Comparison of ENCODE assay signal across 8 cellular contexts in genomic region chr1:181018901-181019681, GRCh38. TPM values are rescaled to one million over a fixed set of nuclear protein-coding genes. Genes with fewer than 3 reads are reported as not detected.
DNase-seq lines count a peak whose midpoint lies in the region; ATAC-seq, FAIRE-seq and TF ChIP-seq lines count a peak whose summit lies in the region.

No MANE protein-coding gene starts in this region.

- no peak for TF ChIP-seq CTCF in chondrocyte (IDR thresholded peaks at IDR 0.05)

- H3K36me3 Mint-ChIP-seq in activated naive CD4-positive, alpha-beta T cell treated with anti-CD3 and anti-CD28 coated beads, Interleukin-2, amount 10 ng/mL, durations not matched to agents 7 days and 5 days: peaks cover 23% of the 10 kb centered on the region
- H3K36me3 Mint-ChIP-seq in chondrocyte (ENCODE audit: low read depth): peaks cover 2% of the 10 kb centered on the region
- H3K36me3 Mint-ChIP-seq in stimulated activated effector memory CD8-positive, alpha-beta T cell treated with anti-CD3 and anti-CD28 coated beads, Interleukin-12 subunit alpha, Interleukin-12 subunit beta, amount 100 ng/mL, for 72 hours: peaks cover 59% of the 10 kb centered on the region

- H3K27ac Mint-ChIP-seq in activated naive CD4-positive, alpha-beta T cell treated with anti-CD3 and anti-CD28 coated beads, Interleukin-2, amount 10 ng/mL, durations not matched to agents 7 days and 5 days: no peak overlapping the region
- H3K27ac Mint-ChIP-seq in chondrocyte (ENCODE audit: unreplicated experiment): peak overlapping the region; percentile 9
- H3K27ac Mint-ChIP-seq in stimulated activated effector memory CD8-positive, alpha-beta T cell treated with anti-CD3 and anti-CD28 coated beads, Interleukin-12 subunit alpha, Interleukin-12 subunit beta, amount 100 ng/mL, for 72 hours: no peak overlapping the region

- no peak overlapping the region for H3K4me3 Mint-ChIP-seq in activated naive CD4-positive, alpha-beta T cell treated with anti-CD3 and anti-CD28 coated beads, Interleukin-2, amount 10 ng/mL, durations not matched to agents 7 days and 5 days
- H3K4me3 Mint-ChIP-seq in chondrocyte (ENCODE audit: unreplicated experiment): no peak overlapping the region
- peak overlapping the region; percentile 34 for H3K4me3 Mint-ChIP-seq in stimulated activated effector memory CD8-positive, alpha-beta T cell treated with anti-CD3 and anti-CD28 coated beads, Interleukin-12 subunit alpha, Interleukin-12 subunit beta, amount 100 ng/mL, for 72 hours

- peak; percentile 44 for ATAC-seq in stimulated activated effector memory CD8-positive, alpha-beta T cell treated with anti-CD3 and anti-CD28 coated beads, Interleukin-12 subunit alpha, Interleukin-12 subunit beta, amount 100 ng/mL, for 72 hours

- H3K9me3 Mint-ChIP-seq in activated naive CD4-positive, alpha-beta T cell treated with anti-CD3 and anti-CD28 coated beads, Interleukin-2, amount 10 ng/mL, durations not matched to agents 7 days and 5 days: no peaks in the 10 kb centered on the region
- no peaks in the 10 kb centered on the region for H3K9me3 Mint-ChIP-seq in chondrocyte (ENCODE audit: low read depth)
- no peaks in the 10 kb centered on the region for H3K9me3 Mint-ChIP-seq in stimulated activated effector memory CD8-positive, alpha-beta T cell treated with anti-CD3 and anti-CD28 coated beads, Interleukin-12 subunit alpha, Interleukin-12 subunit beta, amount 100 ng/mL, for 72 hours

- CTCF ChIA-PET in activated naive CD4-positive, alpha-beta T cell treated with anti-CD3 and anti-CD28 coated beads, Interleukin-2, amount 10 ng/mL, durations not matched to agents 7 days and 5 days (lab: Charles Lee): interaction anchor here (0.7 to 2.4 kb wide), 3 partner anchors 19 to 135 kb away, joined by 3 to 11 read pairs (median 4); no protein-coding TSS in a partner anchor

- FAIRE-seq in urothelium cell line (lab: Jason Lieb, UNC): no peak

- peak; percentile 11 for DNase-seq in activated naive CD4-positive, alpha-beta T cell treated with Interleukin-2 at 50 U/mL for 16 hours
- DNase-seq in activated naive CD4-positive, alpha-beta T cell treated with anti-CD3 and anti-CD28 coated beads, Interleukin-2, amount 10 ng/mL, durations not matched to agents 7 days and 5 days: no peak
- DNase-seq in RKO (ENCODE audit: low spot score): peak; percentile 51
- DNase-seq in chondrocyte (ENCODE audit: low spot score): no peak
- DNase-seq in stimulated activated effector memory CD8-positive, alpha-beta T cell treated with anti-CD3 and anti-CD28 coated beads, Interleukin-12 subunit alpha, Interleukin-12 subunit beta, amount 100 ng/mL, for 72 hours (ENCODE audit: low spot score in 2 of 2): no peak
- DNase-seq in urothelium cell line (ENCODE audit: low spot score): no peak
- no peak for DNase-seq in NCI-H2227 treated with DMSO at 0.1 percent for 48 hours (lab: John Stamatoyannopoulos, UW)
- DNase-seq in AG08396 (ENCODE audit: low spot score): no peak

- H3K27me3 Mint-ChIP-seq in activated naive CD4-positive, alpha-beta T cell treated with anti-CD3 and anti-CD28 coated beads, Interleukin-2, amount 10 ng/mL, durations not matched to agents 7 days and 5 days: peaks cover 15% of the 10 kb centered on the region
- no peaks in the 10 kb centered on the region for H3K27me3 Mint-ChIP-seq in chondrocyte (ENCODE audit: low read depth)

- peaks cover 44% of the 10 kb centered on the region for H3K4me1 Mint-ChIP-seq in activated naive CD4-positive, alpha-beta T cell treated with anti-CD3 and anti-CD28 coated beads, Interleukin-2, amount 10 ng/mL, durations not matched to agents 7 days and 5 days
- peaks cover 25% of the 10 kb centered on the region for H3K4me1 Mint-ChIP-seq in chondrocyte (ENCODE audit: low read depth)
- peaks cover 35% of the 10 kb centered on the region for H3K4me1 Mint-ChIP-seq in stimulated activated effector memory CD8-positive, alpha-beta T cell treated with anti-CD3 and anti-CD28 coated beads, Interleukin-12 subunit alpha, Interleukin-12 subunit beta, amount 100 ng/mL, for 72 hours

RNA-seq across cellular contexts. Expression of gene STX6, which starts 3.6 kb away (rescaled TPM):
- total RNA-seq in chondrocyte: 18.7 to 19.2 TPM (median 19.1 TPM) in 3 replicates

RNA-seq across cellular contexts. Expression of gene MR1, which starts 14.7 kb away (rescaled TPM):
- total RNA-seq in chondrocyte: 2.7 to 3.9 TPM (median 3.8 TPM) in 3 replicates

Comparison
In these comparisons a context has a peak if more than half of its experiments do, and no peak if none do; other contexts are left out.
1. DNase-seq: peak in activated naive CD4-positive, alpha-beta T cell treated with Interleukin-2 at 50 U/mL for 16 hours (single experiment) and RKO (single experiment); none in activated naive CD4-positive, alpha-beta T cell treated with anti-CD3 and anti-CD28 coated beads, Interleukin-2, amount 10 ng/mL, durations not matched to agents 7 days and 5 days (single experiment), chondrocyte (single experiment), stimulated activated effector memory CD8-positive, alpha-beta T cell treated with anti-CD3 and anti-CD28 coated beads, Interleukin-12 subunit alpha, Interleukin-12 subunit beta, amount 100 ng/mL, for 72 hours (0 of 2), urothelium cell line (single experiment), NCI-H2227 treated with DMSO at 0.1 percent for 48 hours (single experiment) and AG08396 (single experiment).